19 cellular contexts compared by ENCODE assay signal in the genomic region with DNA sequence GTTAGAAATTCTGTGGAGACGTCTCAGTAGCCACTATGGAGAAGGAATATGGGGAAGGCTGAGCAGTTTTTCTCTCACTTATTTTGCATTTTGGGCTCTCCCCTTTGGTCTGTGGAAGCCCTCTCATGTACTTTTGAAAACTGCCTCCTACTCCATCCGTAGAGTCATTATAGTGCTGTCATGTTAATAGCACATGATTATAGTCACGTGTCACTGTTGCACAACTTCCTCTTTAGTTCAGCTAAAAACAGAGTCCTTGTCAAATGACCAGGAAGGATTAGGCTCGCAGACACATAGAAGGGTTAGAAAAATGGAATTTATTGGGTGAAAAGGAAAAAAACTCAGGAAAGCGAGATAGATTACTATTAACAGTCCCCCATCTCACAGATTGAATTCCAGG.
"Had no signal": no experiment of that assay in that cellular context is flagged by ENCODE, and none has a peak within 500 bp of the region (broad histone marks: within the 10 kb centered on the region; RNA-seq: fewer than 3 reads in every experiment).

No MANE protein-coding gene starts in this region.

- DNase-seq: activated CD4-positive, alpha-beta memory T cell treated with anti-CD3 and anti-CD28 coated beads, Interleukin-2, amount 10 ng/mL, durations not matched to agents 7 days and 5 days; activated CD4-positive, alpha-beta T cell treated with anti-CD3 and anti-CD28 coated beads for 36 hours; activated CD4-positive, alpha-beta T cell treated with anti-CD3 and anti-CD28 coated beads, Interleukin-2, amount 50 U/mL, for 1 hour; activated gamma-delta T cell treated with Interleukin-2 at 50 U/mL for 16 hours; activated naive CD4-positive, alpha-beta T cell treated with anti-CD3 and anti-CD28 coated beads, Interleukin-2, amount 10 ng/mL, durations not matched to agents 7 days and 5 days; activated naive CD8-positive, alpha-beta T cell treated with anti-CD3 and anti-CD28 coated beads for 36 hours; activated T-cell treated with anti-CD3 and anti-CD28 coated beads for 4 hours; activated T-cell treated with anti-CD3 and anti-CD28 coated beads, Interleukin-2, amount 50 U/mL, for 72 hours; brain microvascular endothelial cell; colonic mucosa; Kasumi-1; NCI-H1105 treated with DMSO at 0.1 percent for 48 hours; NCI-H1436 treated with DMSO at 0.1 percent for 48 hours; NCI-H187; NCI-H2081; NCI-H524; PC-3; SHP77; WERI-Rb-1 had no signal

- ATAC-seq: activated CD4-positive, alpha-beta T cell treated with anti-CD3 and anti-CD28 coated beads for 36 hours; activated T-cell treated with anti-CD3 and anti-CD28 coated beads, Interleukin-2, amount 50 U/mL, for 72 hours; PC-3 had no signal
